In genomic region chr14:70934502-70935134, GRCh38 we compare ENCODE assay signal across 8 cellular contexts. TPM values are rescaled to one million over a fixed set of nuclear protein-coding genes. Genes with fewer than 3 reads are reported as not detected.
A peak's percentile ranks its signal among the peaks of the same experiment; 100 is the strongest.
DNase-seq lines count a peak whose midpoint lies in the region; ATAC-seq and TF ChIP-seq lines count a peak whose summit lies in the region.

No MANE protein-coding gene starts in this region.

- 1 to 4% methylated on average over 2 of the region's 2 CpGs for WGBS in sigmoid colon, 2 donors

- no peaks in the 10 kb centered on the region for H3K27me3 ChIP-seq in sigmoid colon

- no peak for TF ChIP-seq POLR2A in sigmoid colon (IDR thresholded peaks at IDR 0.05)

- DNase-seq in Right ventricle myocardium superior (no peak), cardiac septum (ENCODE audit: low spot score) (no peak), dermis microvascular lymphatic vessel endothelial cell (ENCODE audit: low read depth in 2 of 2) (peak; percentile 68 to 80), sigmoid colon (no peak), iPS-NIHi11 (ENCODE audit: low spot score) (no peak), NCI-H446 (lab: John Stamatoyannopoulos, UW) (no peak), DMS153 (lab: John Stamatoyannopoulos, UW) (no peak)

- ATAC-seq in Right ventricle myocardium superior (ENCODE audit: poor library complexity) (peak; percentile 76), HG03521 (IDR thresholded peaks at IDR 0.05; ENCODE audit: unreplicated experiment) (peak; percentile 62)

- TF ChIP-seq EP300 in sigmoid colon (IDR thresholded peaks at IDR 0.05): no peak

- H3K4me3 ChIP-seq in sigmoid colon: no peak overlapping the region

- TF ChIP-seq CTCF in sigmoid colon (IDR thresholded peaks at IDR 0.05): no peak

- intact Hi-C loops in Right ventricle myocardium superior (cut with DNase I): no loop called here
- intact Hi-C loops in cardiac septum (cut with DNase I): no loop called here
- intact Hi-C loops in sigmoid colon (cut with DNase I): no loop called here

- H3K9me3 ChIP-seq in sigmoid colon: no peaks in the 10 kb centered on the region

- peaks cover 0 to 35% (median 27%) of the 10 kb centered on the region in 4 donors for H3K4me1 ChIP-seq in sigmoid colon

- no peaks in the 10 kb centered on the region for H3K36me3 ChIP-seq in sigmoid colon

- peak overlapping the region in 3 of 4 donors; percentile 45 to 56 (median 50) for H3K27ac ChIP-seq in sigmoid colon

RNA-seq across cellular contexts. Expression of gene PCNX1, which starts 27.4 kb away (rescaled TPM):
- 43.3 TPM for total RNA-seq in Right ventricle myocardium superior
- total RNA-seq in cardiac septum: 46.2 TPM
- total RNA-seq in dermis microvascular lymphatic vessel endothelial cell: 28.9 and 38.2 TPM in 2 replicates
- 10 to 100 TPM; 62.8 to 73.9 (median 70.1) TPM for total RNA-seq in sigmoid colon
- 10 to 100 TPM in 1 of 3 donors, 1 to 10 TPM in 2; 1.2 to 12.2 (median 1.8) TPM for polyA plus RNA-seq in sigmoid colon

Comparison
In these comparisons a context has a peak if more than half of its experiments do, and no peak if none do; other contexts are left out.
1. DNase-seq: peak in dermis microvascular lymphatic vessel endothelial cell (2 of 2); none in Right ventricle myocardium superior (single experiment), cardiac septum (single experiment), sigmoid colon (single experiment), iPS-NIHi11 (single experiment), NCI-H446 (0 of 2) and DMS153 (single experiment).